ENCODE assay signal across 5 cellular contexts in the genomic region with DNA sequence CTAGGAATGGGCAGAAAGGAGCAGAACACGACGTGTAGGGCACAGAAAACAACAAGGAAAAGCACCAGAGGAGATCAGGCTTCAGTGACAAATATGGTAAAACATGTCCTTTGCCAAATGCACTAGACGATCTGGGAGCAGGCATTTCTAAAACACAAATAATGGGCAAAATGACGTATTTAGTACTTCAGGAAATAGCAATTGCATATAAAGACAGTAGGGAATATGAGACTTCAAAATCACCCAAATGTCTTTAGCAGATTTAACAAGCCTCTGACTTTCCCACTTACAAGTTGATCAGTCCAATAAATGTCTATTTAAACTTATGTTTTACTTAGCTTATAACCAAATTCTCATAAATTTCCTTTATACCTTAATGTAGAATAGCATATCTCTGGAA.
"Had no signal": no experiment of that assay in that cellular context is flagged by ENCODE, and none has a peak within 500 bp of the region (broad histone marks: within the 10 kb centered on the region; RNA-seq: fewer than 3 reads in every experiment).

No MANE protein-coding gene starts in this region.

- H3K4me3 ChIP-seq: GM23338 had no signal

- DNase-seq: H9, HCEC 1CT, KBM-7 had no signal

- H3K27ac ChIP-seq: HL-60 had no signal
